ENCODE assay signal across 1 cellular context in genomic region chr11:102142333-102142732, GRCh38.
TF ChIP-seq lines count a peak whose summit lies in the region.

No MANE protein-coding gene starts in this region.

TF ChIP-seq in IMR-90, 13 proteins besides CTCF, POLR2A, EP300 and RAD21:
- no peak for TF ChIP-seq RCOR1 (IDR thresholded peaks at IDR 0.05; ENCODE audit: insufficient replicate concordance, low read length)
- no peak for TF ChIP-seq FOS (IDR thresholded peaks at IDR 0.05; ENCODE audit: low read depth, low read length)
- TF ChIP-seq SMC3 (IDR thresholded peaks at IDR 0.05; ENCODE audit: low read depth, low read length) = no peak
- TF ChIP-seq CHD1 (IDR thresholded peaks at IDR 0.05; ENCODE audit: low read depth, low read length) = no peak
- TF ChIP-seq USF2 (IDR thresholded peaks at IDR 0.05; ENCODE audit: low read depth, low read length) = no peak
- no peak for TF ChIP-seq CEBPB (IDR thresholded peaks at IDR 0.05; ENCODE audit: low read depth, low read length)
- TF ChIP-seq MAZ (IDR thresholded peaks at IDR 0.05; ENCODE audit: borderline replicate concordance, low read depth, low read length) = no peak
- no peak for TF ChIP-seq MAFK (IDR thresholded peaks at IDR 0.05; ENCODE audit: low read depth, low read length)
- no peak for TF ChIP-seq RFX5 (IDR thresholded peaks at IDR 0.05; ENCODE audit: low read depth, low read length)
- TF ChIP-seq ELK1 (IDR thresholded peaks at IDR 0.05; ENCODE audit: borderline replicate concordance, low read depth, low read length) = no peak
- TF ChIP-seq BHLHE40 (IDR thresholded peaks at IDR 0.05; ENCODE audit: low read depth, low read length) = no peak
- TF ChIP-seq NFE2L2 (IDR thresholded peaks at IDR 0.05; ENCODE audit: low read depth, low read length) = no peak
- no peak for TF ChIP-seq MXI1 (IDR thresholded peaks at IDR 0.05; ENCODE audit: borderline replicate concordance, low read depth, low read length)
